In the genomic region with DNA sequence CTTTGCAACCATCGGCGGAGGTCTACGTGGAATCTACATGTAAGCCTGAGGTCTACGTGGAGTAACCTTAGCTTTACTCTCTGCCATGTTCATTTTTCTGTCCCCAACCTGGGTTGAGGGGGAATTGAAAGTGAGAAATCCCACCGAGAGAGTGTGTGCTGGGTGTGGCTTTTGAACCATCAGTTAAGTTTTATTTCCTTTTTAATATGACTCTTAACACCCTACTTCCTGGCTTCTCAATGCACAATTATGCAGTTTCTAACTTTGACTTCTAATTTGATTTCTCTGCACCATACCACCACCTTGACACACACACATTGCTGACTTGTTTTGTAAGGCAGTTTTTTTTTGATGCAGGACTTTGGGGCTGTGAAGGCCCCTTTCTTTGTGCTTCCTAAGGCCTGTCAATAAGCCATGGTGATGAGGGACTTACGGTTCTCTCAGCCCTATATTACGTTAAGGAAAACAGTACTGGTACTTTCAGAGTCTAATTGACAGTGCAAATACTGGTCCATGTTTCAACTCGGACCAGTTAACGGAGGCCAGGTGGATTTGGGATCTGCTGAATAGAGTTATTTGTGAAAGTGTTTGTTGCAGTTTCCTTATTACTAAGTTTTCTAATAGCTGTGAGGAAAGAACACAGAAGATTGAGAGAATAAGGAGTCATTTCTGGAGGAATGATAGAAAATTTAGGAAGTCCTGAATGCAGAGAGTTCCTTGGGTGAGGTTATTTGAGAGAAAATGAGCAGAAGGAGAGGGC, we compare ENCODE assay signal across 16 cellular contexts.
DNase-seq lines count a peak whose midpoint lies in the region; ATAC-seq and TF ChIP-seq lines count a peak whose summit lies in the region.
"Had no signal": no experiment of that assay in that cellular context is flagged by ENCODE, and none has a peak within 500 bp of the region (broad histone marks: within the 10 kb centered on the region; RNA-seq: fewer than 3 reads in every experiment).

No MANE protein-coding gene starts in this region.

- no peak overlapping the region for H3K4me3 ChIP-seq in psoas muscle
- no peak overlapping the region for H3K4me3 ChIP-seq in effector memory CD4-positive, alpha-beta T cell (ENCODE audit: insufficient read depth, low read depth, low read length, poor library complexity, severe bottlenecking)
- H3K4me3 ChIP-seq: thyroid gland had no signal

- H3K4me1 Mint-ChIP-seq in activated T-cell treated with anti-CD3 and anti-CD28 coated beads, Interleukin-2, amount 50 U/mL, for 24 hours (ENCODE audit: low read depth): peaks cover 62% of the 10 kb centered on the region

- peaks cover 62% of the 10 kb centered on the region for H3K36me3 Mint-ChIP-seq in activated T-cell treated with anti-CD3 and anti-CD28 coated beads, Interleukin-2, amount 50 U/mL, for 24 hours (ENCODE audit: low read depth)
- peaks cover 19 to 26% of the 10 kb centered on the region in 2 donors for H3K36me3 Mint-ChIP-seq in activated naive CD4-positive, alpha-beta T cell treated with anti-CD3 and anti-CD28 coated beads, Interleukin-2, amount 50 U/mL, for 72 hours

- H3K4me1 ChIP-seq in psoas muscle: peaks cover 56% of the 10 kb centered on the region
- no peaks in the 10 kb centered on the region for H3K4me1 ChIP-seq in effector memory CD4-positive, alpha-beta T cell (ENCODE audit: control insufficient read depth, insufficient read depth, low read length, poor library complexity, severe bottlenecking)
- H3K4me1 ChIP-seq: thyroid gland had no signal

- no peak for DNase-seq in activated T-cell treated with anti-CD3 and anti-CD28 coated beads, Interleukin-2, amount 50 U/mL, for 24 hours
- DNase-seq in activated T-cell treated with anti-CD3 and anti-CD28 coated beads, Interleukin-2, amount 50 U/mL, for 1 hour: no peak
- DNase-seq in activated naive CD4-positive, alpha-beta T cell treated with anti-CD3 and anti-CD28 coated beads, Interleukin-2, amount 50 U/mL, for 72 hours (ENCODE audit: low spot score in 2 of 2): no peak
- DNase-seq in psoas muscle (no peak), foreskin melanocyte (no peak), NCI-H510A treated with DMSO at 0.1 percent for 48 hours (lab: John Stamatoyannopoulos, UW) (no peak)
- DNase-seq in effector memory CD4-positive, alpha-beta T cell: no peak
- DNase-seq: ACHN, Calu3, Karpas-422, NCI-H1436, NCI-H226, thyroid gland had no signal

- 85 to 86% (median 85%) methylated on average over 9 of the region's 9 CpGs for WGBS in psoas muscle, 3 donors

- intact Hi-C loops in psoas muscle (cut with DNase I): no loop called here

- no peaks in the 10 kb centered on the region for H3K9me3 ChIP-seq in psoas muscle
- H3K9me3 ChIP-seq in effector memory CD4-positive, alpha-beta T cell (ENCODE audit: control insufficient read depth, low read length): no peaks in the 10 kb centered on the region
- H3K9me3 ChIP-seq: thyroid gland had no signal

- no peak for TF ChIP-seq CTCF in psoas muscle (IDR thresholded peaks at IDR 0.05)

- no peaks in the 10 kb centered on the region for H3K27me3 ChIP-seq in psoas muscle (ENCODE audit: insufficient read depth in 3 of 3, low read length in 2 of 3)
- H3K27me3 ChIP-seq in effector memory CD4-positive, alpha-beta T cell (replicated peaks; ENCODE audit: control insufficient read depth, insufficient read depth, low read length, poor library complexity, severe bottlenecking): no peaks in the 10 kb centered on the region
- H3K27me3 ChIP-seq: thyroid gland had no signal

- no peaks in the 10 kb centered on the region for H3K36me3 ChIP-seq in psoas muscle (ENCODE audit: insufficient read depth in 1 of 2, low read depth in 1 of 2)
- H3K36me3 ChIP-seq in effector memory CD4-positive, alpha-beta T cell (ENCODE audit: control insufficient read depth, insufficient read depth, low read length): peaks cover 4% of the 10 kb centered on the region
- H3K36me3 ChIP-seq: thyroid gland had no signal

- no peak overlapping the region for H3K4me3 Mint-ChIP-seq in activated T-cell treated with anti-CD3 and anti-CD28 coated beads, Interleukin-2, amount 50 U/mL, for 24 hours

- H3K9me3 Mint-ChIP-seq in activated T-cell treated with anti-CD3 and anti-CD28 coated beads, Interleukin-2, amount 50 U/mL, for 24 hours: no peaks in the 10 kb centered on the region
- H3K9me3 Mint-ChIP-seq in activated naive CD4-positive, alpha-beta T cell treated with anti-CD3 and anti-CD28 coated beads, Interleukin-2, amount 50 U/mL, for 72 hours: no peaks in the 10 kb centered on the region

- ATAC-seq in GM21717 (IDR thresholded peaks at IDR 0.05; ENCODE audit: unreplicated experiment): peak; percentile 63
- peak in 1 of 2 donors; percentile 9 for ATAC-seq in activated naive CD4-positive, alpha-beta T cell treated with anti-CD3 and anti-CD28 coated beads, Interleukin-2, amount 50 U/mL, for 72 hours
- ATAC-seq in psoas muscle: no peak
- ATAC-seq: SK-N-SH treated with all-trans-retinoic acid at 6 μM for 48 hours had no signal

- H3K27ac ChIP-seq in psoas muscle: peak overlapping the region; percentile 47
- H3K27ac ChIP-seq in effector memory CD4-positive, alpha-beta T cell (ENCODE audit: insufficient read depth, low read length, poor library complexity, severe bottlenecking): no peak overlapping the region
- H3K27ac ChIP-seq: thyroid gland, VCaP had no signal

- H3K27me3 Mint-ChIP-seq in activated T-cell treated with anti-CD3 and anti-CD28 coated beads, Interleukin-2, amount 50 U/mL, for 24 hours: no peaks in the 10 kb centered on the region

- H3K27ac Mint-ChIP-seq in activated T-cell treated with anti-CD3 and anti-CD28 coated beads, Interleukin-2, amount 50 U/mL, for 24 hours: peak overlapping the region; percentile 60
- peak overlapping the region; percentile 18 to 47 for H3K27ac Mint-ChIP-seq in activated naive CD4-positive, alpha-beta T cell treated with anti-CD3 and anti-CD28 coated beads, Interleukin-2, amount 50 U/mL, for 72 hours
